ENCODE assay signal across 1 cellular context in the genomic region with DNA sequence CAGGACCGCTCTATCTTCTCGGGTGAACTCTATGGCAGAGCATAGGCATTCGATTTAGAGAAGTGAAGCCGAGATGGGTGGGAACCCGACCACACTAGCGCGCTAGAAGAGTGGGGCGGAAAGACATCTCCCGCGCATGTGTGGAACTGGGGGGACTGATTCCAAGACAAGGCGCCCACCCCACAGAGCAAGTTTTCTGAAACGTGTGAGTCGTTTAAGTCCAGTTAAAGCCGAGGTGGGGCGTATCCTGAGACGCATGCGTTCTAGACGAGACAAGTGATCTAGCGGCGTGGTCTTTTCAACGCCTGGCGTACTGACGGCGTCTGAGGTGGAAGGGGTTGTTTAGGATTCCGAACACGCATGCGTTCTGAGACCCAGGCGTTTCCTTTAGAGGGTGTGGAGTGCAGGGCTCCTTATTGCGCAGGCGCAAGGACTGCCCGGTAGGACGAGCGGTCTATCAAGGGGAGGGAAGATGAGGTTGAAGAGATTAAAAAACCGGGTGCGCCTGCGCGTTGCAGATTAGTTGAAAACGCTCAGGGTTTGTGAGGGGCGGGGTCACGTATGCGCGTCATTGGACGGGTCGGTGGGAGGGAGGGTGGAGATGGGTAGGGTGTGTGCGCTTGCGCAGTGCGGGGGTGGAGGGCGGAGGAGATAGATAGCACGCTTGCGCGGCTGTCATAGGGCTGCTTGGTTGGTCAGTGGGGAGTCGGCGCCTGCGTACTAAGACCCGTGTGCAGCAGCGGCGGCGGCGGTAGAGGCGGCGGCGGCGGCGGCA.
TF ChIP-seq lines count a peak whose summit lies in the region.

TSS of gene EIF5A (plus strand) at position 718 of the 775 bp plus-strand sequence. CDS start 2,008 bp downstream, outside the sequence.

TF ChIP-seq in HepG2, 621 proteins besides CTCF, POLR2A, EP300 and RAD21 (continued from another document):
- TF ChIP-seq ZNF407 (CRISPR knock-in tag; IDR thresholded peaks at IDR 0.05; ENCODE audit: not compliant biosample characterization), result peak; percentile 73
- peak; percentile 74; the same call in 1 of the 2 replicates for TF ChIP-seq GLI4 (CRISPR knock-in tag; IDR thresholded peaks at IDR 0.05; ENCODE audit: borderline replicate concordance)
- TF ChIP-seq ZNF44 (CRISPR knock-in tag; IDR thresholded peaks at IDR 0.05), result peak; percentile 44; the same call in 1 of the 2 replicates
- no peak for TF ChIP-seq ZNF780A (CRISPR knock-in tag; IDR thresholded peaks at IDR 0.05)
- peak; percentile 17; the same call in 1 of the 2 replicates for TF ChIP-seq TFE3 (CRISPR knock-in tag; IDR thresholded peaks at IDR 0.05)
- peak; percentile 65 for TF ChIP-seq BCL3 (CRISPR knock-in tag; IDR thresholded peaks at IDR 0.05)
- no peak for TF ChIP-seq ATF7 (IDR thresholded peaks at IDR 0.05)
- 0 out of 2 replicates have a peak, but pooled peaks have one; percentile 53 for TF ChIP-seq ATF7 (CRISPR knock-in tag; IDR thresholded peaks at IDR 0.05)
- peak; percentile 59; the same call in 1 of the 2 replicates for TF ChIP-seq ZNF761 (CRISPR knock-in tag; conservative IDR thresholded peaks at IDR 0.05)
- no peak for TF ChIP-seq MED13 (CRISPR knock-in tag; IDR thresholded peaks at IDR 0.05)
- no peak for TF ChIP-seq HOXD1 (CRISPR knock-in tag; IDR thresholded peaks at IDR 0.05)
- TF ChIP-seq, protein P1, sequence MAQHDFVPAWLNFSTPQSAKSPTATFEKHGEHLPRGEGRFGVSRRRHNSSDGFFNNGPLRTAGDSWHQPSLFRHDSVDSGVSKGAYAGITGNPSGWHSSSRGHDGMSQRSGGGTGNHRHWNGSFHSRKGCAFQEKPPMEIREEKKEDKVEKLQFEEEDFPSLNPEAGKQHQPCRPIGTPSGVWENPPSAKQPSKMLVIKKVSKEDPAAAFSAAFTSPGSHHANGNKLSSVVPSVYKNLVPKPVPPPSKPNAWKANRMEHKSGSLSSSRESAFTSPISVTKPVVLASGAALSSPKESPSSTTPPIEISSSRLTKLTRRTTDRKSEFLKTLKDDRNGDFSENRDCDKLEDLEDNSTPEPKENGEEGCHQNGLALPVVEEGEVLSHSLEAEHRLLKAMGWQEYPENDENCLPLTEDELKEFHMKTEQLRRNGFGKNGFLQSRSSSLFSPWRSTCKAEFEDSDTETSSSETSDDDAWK (CRISPR knock-in tag; IDR thresholded peaks at IDR 0.05), result no peak
- TF ChIP-seq, protein P2, sequence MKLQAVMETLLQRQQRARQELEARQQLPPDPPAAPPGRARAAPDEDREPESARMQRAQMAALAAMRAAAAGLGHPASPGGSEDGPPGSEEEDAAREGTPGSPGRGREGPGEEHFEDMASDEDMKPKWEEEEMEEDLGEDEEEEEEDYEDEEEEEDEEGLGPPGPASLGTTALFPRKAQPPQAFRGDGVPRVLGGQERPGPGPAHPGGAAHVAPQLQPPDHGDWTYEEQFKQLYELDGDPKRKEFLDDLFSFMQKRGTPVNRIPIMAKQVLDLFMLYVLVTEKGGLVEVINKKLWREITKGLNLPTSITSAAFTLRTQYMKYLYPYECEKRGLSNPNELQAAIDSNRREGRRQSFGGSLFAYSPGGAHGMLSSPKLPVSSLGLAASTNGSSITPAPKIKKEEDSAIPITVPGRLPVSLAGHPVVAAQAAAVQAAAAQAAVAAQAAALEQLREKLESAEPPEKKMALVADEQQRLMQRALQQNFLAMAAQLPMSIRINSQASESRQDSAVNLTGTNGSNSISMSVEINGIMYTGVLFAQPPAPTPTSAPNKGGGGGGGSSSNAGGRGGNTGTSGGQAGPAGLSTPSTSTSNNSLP (IDR thresholded peaks at IDR 0.05; ENCODE audit: low read depth, low read length), result peak; percentile 35; the same call in 1 of the 2 replicates
- TF ChIP-seq SALL2 (CRISPR knock-in tag; IDR thresholded peaks at IDR 0.05), result peak; percentile 13; the same call in 1 of the 2 replicates
- TF ChIP-seq ZNF614 (CRISPR knock-in tag; IDR thresholded peaks at IDR 0.05; ENCODE audit: borderline replicate concordance), result peak; percentile 44; the same call in 1 of the 2 replicates
- TF ChIP-seq DMAP1 (CRISPR knock-in tag; IDR thresholded peaks at IDR 0.05), result peak; percentile 90
